Comparison of ENCODE assay signal across 9 cellular contexts in the genomic region with DNA sequence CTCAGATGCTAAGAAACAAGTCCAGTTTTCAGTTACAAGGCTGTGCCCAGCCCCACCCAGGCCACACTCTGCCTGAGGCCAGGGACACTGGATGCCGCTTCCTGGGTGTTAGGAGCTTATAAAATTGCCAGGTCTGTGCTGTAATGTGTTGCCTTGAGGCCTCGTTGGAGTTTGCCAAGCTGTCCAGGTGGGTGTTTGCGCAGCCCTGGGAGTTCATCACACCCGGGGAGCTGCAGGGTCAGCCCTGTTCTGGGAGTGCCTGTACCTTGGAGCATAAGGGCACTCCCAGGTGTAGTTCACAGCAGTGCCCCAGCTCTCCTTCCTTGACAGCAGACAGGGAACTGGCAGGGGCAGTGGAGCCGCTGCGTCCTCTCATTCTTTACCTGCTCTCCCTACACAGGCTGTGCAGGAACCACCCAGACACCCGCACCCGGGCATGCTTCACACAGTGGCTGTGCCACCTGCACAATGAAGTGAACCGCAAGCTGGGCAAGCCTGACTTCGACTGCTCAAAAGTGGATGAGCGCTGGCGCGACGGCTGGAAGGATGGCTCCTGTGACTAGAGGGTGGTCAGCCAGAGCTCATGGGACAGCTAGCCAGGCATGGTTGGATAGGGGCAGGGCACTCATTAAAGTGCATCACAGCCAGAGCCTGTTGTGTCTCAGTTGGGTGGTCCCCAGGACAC. TPM values are rescaled to one million over a fixed set of nuclear protein-coding genes. Genes with fewer than 3 reads are reported as not detected.
DNase-seq lines count a peak whose midpoint lies in the region; ATAC-seq and TF ChIP-seq lines count a peak whose summit lies in the region.
"Had no signal": no experiment of that assay in that cellular context is flagged by ENCODE, and none has a peak within 500 bp of the region (broad histone marks: within the 10 kb centered on the region; RNA-seq: fewer than 3 reads in every experiment).

No MANE protein-coding gene starts in this region.

- no peak overlapping the region for H3K27ac Mint-ChIP-seq in effector memory CD8-positive, alpha-beta T cell

- H3K27me3 Mint-ChIP-seq in effector memory CD8-positive, alpha-beta T cell = peaks cover 5 to 40% of the 10 kb centered on the region in 2 donors

- H3F3A ChIP-seq in DOHH2 (ENCODE audit: control insufficient read depth, insufficient read depth) = peaks cover 17% of the 10 kb centered on the region

- no peak for ATAC-seq in effector memory CD8-positive, alpha-beta T cell (replicated peaks)

- no peaks in the 10 kb centered on the region for H4K20me1 ChIP-seq in DOHH2 (ENCODE audit: control insufficient read depth, insufficient read depth, low read depth, low read length)

- H3K4me1 Mint-ChIP-seq in effector memory CD8-positive, alpha-beta T cell (ENCODE audit: low read depth in 2 of 2) = peaks cover 7 to 22% of the 10 kb centered on the region in 2 donors

- peaks cover 27% of the 10 kb centered on the region for H3K36me3 ChIP-seq in DOHH2 (ENCODE audit: control insufficient read depth, low read length)
- H3K36me3 ChIP-seq in neuron (ENCODE audit: insufficient read depth, low read length) = peaks cover 14% of the 10 kb centered on the region
- peaks cover 0 to 26% (median 0%) of the 10 kb centered on the region in 3 donors for H3K36me3 ChIP-seq in tibial nerve
- H3K36me3 ChIP-seq in vagina = peaks cover 0 to 13% of the 10 kb centered on the region in 2 donors

- H3K4me3 ChIP-seq in DOHH2 (ENCODE audit: low read length) = peak overlapping the region; percentile 98
- peak overlapping the region; percentile 68 for H3K4me3 ChIP-seq in NB4 (ENCODE audit: low read depth, low read length)
- peak overlapping the region; percentile 72 for H3K4me3 ChIP-seq in neuron (ENCODE audit: low read length)
- peak overlapping the region in 1 of 4 donors; percentile 94 for H3K4me3 ChIP-seq in tibial nerve
- no peak overlapping the region for H3K4me3 ChIP-seq in vagina

- intact Hi-C loops in vagina (cut with DNase I) = no loop called here

- H3K9me2 ChIP-seq in DOHH2 (replicated peaks; ENCODE audit: control insufficient read depth, low read length) = no peaks in the 10 kb centered on the region

- no peak overlapping the region for H2AFZ ChIP-seq in neuron (ENCODE audit: low read depth, low read length)

- H3K9me3 ChIP-seq in DOHH2 (ENCODE audit: control insufficient read depth, insufficient read depth, low read length) (no peaks in the 10 kb centered on the region), neuron (ENCODE audit: low read length) (no peaks in the 10 kb centered on the region), tibial nerve (no peaks in the 10 kb centered on the region), vagina (no peaks in the 10 kb centered on the region)
- H3K9me3 ChIP-seq: upper lobe of left lung had no signal

- H3K4me2 ChIP-seq in DOHH2 (ENCODE audit: low read length) = peak overlapping the region; percentile 99

- peaks cover 17% of the 10 kb centered on the region for H3K79me2 ChIP-seq in DOHH2 (ENCODE audit: control insufficient read depth, low read length)

- H3K27me3 ChIP-seq in DOHH2 (ENCODE audit: control insufficient read depth, low read length) (peaks cover 45% of the 10 kb centered on the region), neuron (ENCODE audit: insufficient read depth, low read length) (peaks cover 11% of the 10 kb centered on the region), tibial nerve (peaks cover 0 to 42% of the 10 kb centered on the region in 2 donors), vagina (peaks cover under 1% of the 10 kb centered on the region)

- peak overlapping the region; percentile 69 to 75 for H3K4me3 Mint-ChIP-seq in effector memory CD8-positive, alpha-beta T cell

- H3K27ac ChIP-seq in DOHH2 (ENCODE audit: low read depth, low read length) = no peak overlapping the region
- H3K27ac ChIP-seq in tibial nerve = peak overlapping the region in 1 of 4 donors; percentile 85
- no peak overlapping the region for H3K27ac ChIP-seq in vagina

- no peak for TF ChIP-seq POLR2A in NB4 (IDR thresholded peaks at IDR 0.05; ENCODE audit: extremely low read depth, insufficient read length)
- no peak for TF ChIP-seq POLR2A in tibial nerve (IDR thresholded peaks at IDR 0.05)
- TF ChIP-seq POLR2A in vagina (IDR thresholded peaks at IDR 0.05) = no peak

- peaks cover 9% of the 10 kb centered on the region for H3K36me3 Mint-ChIP-seq in effector memory CD8-positive, alpha-beta T cell (ENCODE audit: insufficient read depth)

- H3K4me1 ChIP-seq in DOHH2 (ENCODE audit: control insufficient read depth, low read length) (peaks cover 34% of the 10 kb centered on the region), neuron (ENCODE audit: insufficient read depth, low read length) (peaks cover 34% of the 10 kb centered on the region), tibial nerve (peaks cover 0 to 41% (median 20%) of the 10 kb centered on the region in 4 donors), vagina (peaks cover 27% of the 10 kb centered on the region)

- TF ChIP-seq CTCF in DOHH2 (IDR thresholded peaks at IDR 0.05; ENCODE audit: low read depth, low read length, poor library complexity, severe bottlenecking) = no peak
- no peak for TF ChIP-seq CTCF in NB4 (IDR thresholded peaks at IDR 0.05; ENCODE audit: low read depth, low read length)
- TF ChIP-seq CTCF in tibial nerve (IDR thresholded peaks at IDR 0.05) = no peak
- no peak for TF ChIP-seq CTCF in vagina (IDR thresholded peaks at IDR 0.05)

- no peak for TF ChIP-seq EP300 in tibial nerve (IDR thresholded peaks at IDR 0.05)

- WGBS in tibial nerve, 2 donors = 93 to 95% methylated on average over 12 of the region's 14 CpGs

- DNase-seq in NB4 (ENCODE audit: low read depth) (no peak), tibial nerve (ENCODE audit: low spot score in 2 of 2) (no peak), UCSD-AML1 (lab: John Stamatoyannopoulos, UW; ENCODE audit: unreplicated experiment) (no peak), vagina (ENCODE audit: extremely low spot score in 2 of 2) (no peak)
- no peak for DNase-seq in effector memory CD8-positive, alpha-beta T cell
- DNase-seq: NCI-H510A had no signal

- no peaks in the 10 kb centered on the region for H3K9me3 Mint-ChIP-seq in effector memory CD8-positive, alpha-beta T cell

RNA-seq across cellular contexts. Expression of a gene that starts 1.6 kb away (rescaled TPM):
- total RNA-seq in tibial nerve (10 to 100 TPM; 13.4 to 20.2 (median 18.1) TPM), vagina (11.5 TPM)

RNA-seq across cellular contexts. Expression of a gene that starts 4.2 kb away (rescaled TPM):
- total RNA-seq in tibial nerve (1 to 10 TPM in 1 of 4 donors, not detected in 3; 3.9 TPM), vagina (8.3 TPM)

RNA-seq across cellular contexts. Expression of a gene that starts 4.3 kb away (rescaled TPM):
- total RNA-seq in tibial nerve (1 to 10 TPM in 1 of 4 donors, not detected in 3; 3.9 TPM), vagina (1.2 TPM)

RNA-seq across cellular contexts. Expression of a gene that starts 13.8 kb away (rescaled TPM):
- total RNA-seq in tibial nerve = 10 to 100 TPM; 37.6 to 70.8 (median 46.2) TPM
- 44.2 TPM for total RNA-seq in vagina

RNA-seq across cellular contexts. Expression of a gene that starts 19.0 kb away (rescaled TPM):
- total RNA-seq in tibial nerve (not detected), vagina (not detected)

Comparison
In these comparisons a context has a peak if more than half of its experiments do, and no peak if none do; other contexts are left out.
1. H3K4me3 ChIP-seq: peak in DOHH2 (single experiment), NB4 (single experiment) and neuron (single experiment); none in vagina (0 of 2).